Comparison of ENCODE assay signal across 8 cellular contexts in genomic region chr6:169789944-169790927, GRCh38. TPM values are rescaled to one million over a fixed set of nuclear protein-coding genes. Genes with fewer than 3 reads are reported as not detected.
DNase-seq lines count a peak whose midpoint lies in the region; ATAC-seq and TF ChIP-seq lines count a peak whose summit lies in the region.

No MANE protein-coding gene starts in this region.

- H3K9me3 Mint-ChIP-seq in activated naive CD8-positive, alpha-beta T cell treated with anti-CD3 and anti-CD28 coated beads, Interleukin-2, amount 50 U/mL, for 24 hours = no peaks in the 10 kb centered on the region
- no peaks in the 10 kb centered on the region for H3K9me3 Mint-ChIP-seq in progenitor cell of endocrine pancreas (ENCODE audit: low read depth)

- no peak overlapping the region for H3K27ac Mint-ChIP-seq in activated naive CD8-positive, alpha-beta T cell treated with anti-CD3 and anti-CD28 coated beads, Interleukin-2, amount 50 U/mL, for 24 hours
- H3K27ac Mint-ChIP-seq in progenitor cell of endocrine pancreas = peak overlapping the region; percentile 97

- TF ChIP-seq CTCF in GM10248 (IDR thresholded peaks at IDR 0.05; ENCODE audit: control extremely low read depth, extremely low read depth, low read depth, missing control alignments) = peak; percentile 99
- peak; percentile 90 to 98 (median 96) for TF ChIP-seq CTCF in heart right ventricle (IDR thresholded peaks at IDR 0.05)
- peak; percentile 96 for TF ChIP-seq CTCF in progenitor cell of endocrine pancreas (IDR thresholded peaks at IDR 0.05; ENCODE audit: unreplicated experiment)
- TF ChIP-seq CTCF in upper lobe of right lung (IDR thresholded peaks at IDR 0.05) = peak; percentile 98

- DNase-seq in GM10248 (ENCODE audit: extremely low spot score) (peak; percentile 89), NCI-H1092 (lab: John Stamatoyannopoulos, UW) (peak; percentile 86), SW 1271 (lab: John Stamatoyannopoulos, UW) (peak; percentile 13 to 65), heart right ventricle (peak; percentile 55 to 70), progenitor cell of endocrine pancreas (ENCODE audit: low spot score, unreplicated experiment) (peak; percentile 78), upper lobe of right lung (peak; percentile 87)
- DNase-seq in activated naive CD8-positive, alpha-beta T cell treated with anti-CD3 and anti-CD28 coated beads, Interleukin-2, amount 50 U/mL, for 24 hours = peak; percentile 82

- H3K9me3 ChIP-seq in heart right ventricle = no peaks in the 10 kb centered on the region
- no peaks in the 10 kb centered on the region for H3K9me3 ChIP-seq in upper lobe of right lung

- H3K4me3 ChIP-seq in heart right ventricle = peak overlapping the region in 9 of 10 donors; percentile 39 to 64 (median 57)
- peak overlapping the region; percentile 49 for H3K4me3 ChIP-seq in upper lobe of right lung

- H3K27ac ChIP-seq in heart right ventricle = peak overlapping the region in 6 of 10 donors; percentile 17 to 68 (median 43)
- H3K27ac ChIP-seq in upper lobe of right lung = peak overlapping the region; percentile 52

- peak overlapping the region; percentile 72 for H3K4me3 Mint-ChIP-seq in activated naive CD8-positive, alpha-beta T cell treated with anti-CD3 and anti-CD28 coated beads, Interleukin-2, amount 50 U/mL, for 24 hours
- H3K4me3 Mint-ChIP-seq in progenitor cell of endocrine pancreas (ENCODE audit: low read depth) = peak overlapping the region; percentile 83

- peaks cover 0 to 24% (median 4%) of the 10 kb centered on the region in 7 donors for H3K27me3 ChIP-seq in heart right ventricle
- no peaks in the 10 kb centered on the region for H3K27me3 ChIP-seq in upper lobe of right lung

- H3K4me1 ChIP-seq in heart right ventricle (peaks cover 0 to 16% (median 10%) of the 10 kb centered on the region in 9 donors), upper lobe of right lung (peaks cover 16% of the 10 kb centered on the region)

- H3K36me3 ChIP-seq in heart right ventricle (no peaks in the 10 kb centered on the region), upper lobe of right lung (no peaks in the 10 kb centered on the region)

- POLR2A ChIA-PET in GM10248 (lab: Yijun Ruan, JAX) = interaction anchor here (0.9 kb wide), 1 partner anchor 13 kb away, joined by 3 read pairs; no protein-coding TSS in a partner anchor

- peaks cover 16% of the 10 kb centered on the region for H3K4me1 Mint-ChIP-seq in activated naive CD8-positive, alpha-beta T cell treated with anti-CD3 and anti-CD28 coated beads, Interleukin-2, amount 50 U/mL, for 24 hours
- peaks cover 45% of the 10 kb centered on the region for H3K4me1 Mint-ChIP-seq in progenitor cell of endocrine pancreas (ENCODE audit: low read depth)

- no peaks in the 10 kb centered on the region for H3K36me3 Mint-ChIP-seq in activated naive CD8-positive, alpha-beta T cell treated with anti-CD3 and anti-CD28 coated beads, Interleukin-2, amount 50 U/mL, for 24 hours (ENCODE audit: low read depth)
- H3K36me3 Mint-ChIP-seq in progenitor cell of endocrine pancreas (ENCODE audit: insufficient read depth) = peaks cover 12% of the 10 kb centered on the region

- CTCF ChIA-PET in GM10248 (lab: Yijun Ruan, JAX) = interaction anchor here (0.7 to 4.6 kb wide), 35 partner anchors 10 to 909 kb away, joined by 3 to 87 read pairs (median 4); partner anchors contain the start of gene TBP

- 1 to 3% methylated on average over 61 of the region's 61 CpGs for WGBS in heart right ventricle, 2 donors

- peaks cover 41% of the 10 kb centered on the region for H3K27me3 Mint-ChIP-seq in activated naive CD8-positive, alpha-beta T cell treated with anti-CD3 and anti-CD28 coated beads, Interleukin-2, amount 50 U/mL, for 24 hours
- no peaks in the 10 kb centered on the region for H3K27me3 Mint-ChIP-seq in progenitor cell of endocrine pancreas

- intact Hi-C loops in heart right ventricle (cut with DNase I) = loop anchor here in 9 of 10 donors (1.0 to 10.0 kb wide), 7 partner anchors 505 to 745 kb away; partner anchors contain the start of gene DLL1 (in 1 of the 9)
- intact Hi-C loops in upper lobe of right lung (cut with DNase I) = no loop called here

- ATAC-seq in HG02610 (IDR thresholded peaks at IDR 0.05; ENCODE audit: unreplicated experiment) (peak; percentile 90), heart right ventricle (peak; percentile 93 to 98 (median 96)), upper lobe of right lung (peak; percentile 96)
- peak; percentile 94 for ATAC-seq in activated naive CD8-positive, alpha-beta T cell treated with anti-CD3 and anti-CD28 coated beads, Interleukin-2, amount 50 U/mL, for 24 hours

RNA-seq across cellular contexts. Expression of gene ERMARD, which starts 38.8 kb away (rescaled TPM):
- total RNA-seq in heart right ventricle (10 to 100 TPM in 4 of 10 donors, 1 to 10 TPM in 6; 7.5 to 14.9 (median 9.6) TPM), progenitor cell of endocrine pancreas (30.3 and 33.4 TPM in 2 replicates), upper lobe of right lung (25.6 TPM)
- polyA plus RNA-seq in heart right ventricle = 10 to 100 TPM; 12.6 to 38.5 TPM

RNA-seq across cellular contexts. Expression of gene DYNLT2, which starts 38.9 kb away (rescaled TPM):
- total RNA-seq in heart right ventricle (1 to 10 TPM in 1 of 10 donors, under 1 TPM in 9; 0.19 to 1.1 (median 0.61) TPM), progenitor cell of endocrine pancreas (1.6 and 1.8 TPM in 2 replicates), upper lobe of right lung (1.2 TPM)
- 1 to 10 TPM in 1 of 2 donors, under 1 TPM in 1; 0.74 to 3.4 TPM for polyA plus RNA-seq in heart right ventricle

Comparison
In these comparisons a context has a peak if more than half of its experiments do, and no peak if none do; other contexts are left out.
1. Peak in every context shown above with its lines: DNase-seq, ATAC-seq, H3K4me3 ChIP-seq and H3K27ac ChIP-seq.
2. DNase-seq: peak in every context shown above with its lines; median percentile 89 in GM10248; 87 in upper lobe of right lung; 86 in NCI-H1092; 82 in activated naive CD8-positive, alpha-beta T cell treated with anti-CD3 and anti-CD28 coated beads, Interleukin-2, amount 50 U/mL, for 24 hours; 78 in progenitor cell of endocrine pancreas; 62 in heart right ventricle; 39 in SW 1271.